ENCODE assay signal across 14 cellular contexts in the genomic region with DNA sequence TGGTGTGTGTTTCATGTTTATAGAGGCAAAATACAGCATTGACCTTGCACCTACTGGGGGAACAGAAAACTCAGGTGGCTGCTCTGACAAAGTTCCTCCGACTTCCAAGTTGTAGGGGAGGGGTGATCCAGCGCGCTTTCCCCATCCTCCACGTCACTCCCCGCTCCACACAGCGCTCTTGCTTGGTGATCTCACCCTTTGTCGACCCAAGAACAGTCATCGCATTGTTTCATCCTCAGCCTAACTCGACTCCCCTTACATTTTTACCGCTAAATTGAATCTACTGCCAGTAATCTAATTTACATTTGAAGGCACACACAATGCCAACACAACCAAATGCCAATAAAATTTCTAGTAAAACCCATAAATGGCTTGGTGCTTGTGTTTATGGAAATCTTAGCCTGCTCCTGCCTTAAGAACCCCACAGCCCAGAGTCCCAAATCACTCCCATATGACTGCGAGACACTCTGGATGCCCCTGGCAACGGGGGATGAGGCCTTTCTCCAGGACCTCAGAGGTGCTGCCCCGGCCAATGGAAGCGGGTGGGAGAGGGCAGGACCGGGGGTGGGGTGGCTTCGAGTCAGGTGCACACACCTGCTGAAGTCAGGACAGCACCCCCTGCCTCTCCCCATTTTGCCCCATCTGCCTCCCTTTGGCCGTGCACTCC.
DNase-seq lines count a peak whose midpoint lies in the region; ATAC-seq and TF ChIP-seq lines count a peak whose summit lies in the region.
"Had no signal": no experiment of that assay in that cellular context is flagged by ENCODE, and none has a peak within 500 bp of the region (broad histone marks: within the 10 kb centered on the region; RNA-seq: fewer than 3 reads in every experiment).

No MANE protein-coding gene starts in this region.

- H3K4me1 ChIP-seq in PC-3 (ENCODE audit: insufficient read depth, low read length), result no peaks in the 10 kb centered on the region

- H4K20me1 ChIP-seq in PC-3 (ENCODE audit: low read length), result no peaks in the 10 kb centered on the region

- H3K27me3 ChIP-seq in PC-3 (ENCODE audit: low read length), result peaks cover 5% of the 10 kb centered on the region

- POLR2A ChIA-PET in PC-3 (lab: Charles Lee; ENCODE audit: unreplicated experiment) (no interaction called here), HEK293T (lab: Yijun Ruan, JAX) (no interaction called here)

- no TSS peak for BruUV-seq in PC-3 (replicated peaks; lab: Mats Ljungman, UMichigan)

- H3K79me2 ChIP-seq in PC-3 (ENCODE audit: low read length), result no peaks in the 10 kb centered on the region

- H3K9me2 ChIP-seq in PC-3 (replicated peaks; ENCODE audit: low read length), result no peaks in the 10 kb centered on the region

- H3K4me3 ChIP-seq in PC-3 (ENCODE audit: low read length) (no peak overlapping the region), coronary artery (no peak overlapping the region)
- H3K4me3 ChIP-seq: thoracic aorta had no signal

- no peak overlapping the region for H3K4me2 ChIP-seq in PC-3 (ENCODE audit: low read length)

- TF ChIP-seq CTCF in PC-3 (conservative IDR thresholded peaks at IDR 0.05; ENCODE audit: low read depth, low read length) (no peak), coronary artery (IDR thresholded peaks at IDR 0.05) (no peak)

- H3K27ac ChIP-seq in PC-3 (ENCODE audit: low read length) (no peak overlapping the region), epithelial cell of prostate (no peak overlapping the region), coronary artery (no peak overlapping the region)
- H3K27ac ChIP-seq: thoracic aorta had no signal

- CTCF ChIA-PET in PC-3 (lab: Charles Lee), result no interaction called here
- CTCF ChIA-PET in HEK293T (lab: Yijun Ruan, JAX), result no interaction called here

- no peak overlapping the region for H3K9ac ChIP-seq in PC-3 (ENCODE audit: low read length)

- DNase-seq in Ammon's horn (ENCODE audit: low spot score), result peak; percentile 86
- peak; percentile 1 for DNase-seq in PC-3
- DNase-seq in epithelial cell of prostate (ENCODE audit: low read depth, low spot score), result peak; percentile 6
- DNase-seq in nucleus accumbens (lab: John Stamatoyannopoulos, UW), result peak in 44 of 56 donors; percentile 7 to 86 (median 48)
- DNase-seq in HEK293T (ENCODE audit: extremely low spot score), result no peak
- DNase-seq in coronary artery (ENCODE audit: low spot score), result no peak
- DNase-seq: activated CD4-positive, alpha-beta T cell treated with anti-CD3 and anti-CD28 coated beads for 48 hours; activated naive CD8-positive, alpha-beta T cell treated with anti-CD3 and anti-CD28 coated beads, Interleukin-2, amount 10 ng/mL, durations not matched to agents 7 days and 5 days; activated T-cell treated with anti-CD3 and anti-CD28 coated beads for 4 hours; left colon; NCI-H82 had no signal

- intact Hi-C loops in PC-3 (cut with micrococcal nuclease), result no loop called here

- ATAC-seq in PC-3 (no peak), HG03175 (IDR thresholded peaks at IDR 0.05; ENCODE audit: unreplicated experiment) (no peak), HG02678 (IDR thresholded peaks at IDR 0.05; ENCODE audit: unreplicated experiment) (no peak)
- ATAC-seq: left colon had no signal

- H3F3A ChIP-seq in PC-3 (ENCODE audit: low read length, unreplicated experiment), result no peaks in the 10 kb centered on the region

- H3K9me3 ChIP-seq in PC-3 (ENCODE audit: low read length), result no peaks in the 10 kb centered on the region
- H3K9me3 ChIP-seq: thoracic aorta had no signal

- no peaks in the 10 kb centered on the region for H3K36me3 ChIP-seq in PC-3 (ENCODE audit: low read depth, low read length)
- H3K36me3 ChIP-seq: thoracic aorta had no signal

- H2AFZ ChIP-seq in PC-3 (ENCODE audit: low read length), result no peak overlapping the region

TF ChIP-seq in HEK293T, 16 proteins besides CTCF, POLR2A, EP300 and RAD21:
- no peak for TF ChIP-seq L3MBTL2 (conservative IDR thresholded peaks at IDR 0.05)
- TF ChIP-seq NFRKB (IDR thresholded peaks at IDR 0.05), result no peak
- TF ChIP-seq FOXK2 (IDR thresholded peaks at IDR 0.05), result no peak
- no peak for TF ChIP-seq BHLHE40 (IDR thresholded peaks at IDR 0.05; ENCODE audit: borderline replicate concordance)
- TF ChIP-seq FOXA1 (IDR thresholded peaks at IDR 0.05), result no peak
- no peak for TF ChIP-seq LEF1 (IDR thresholded peaks at IDR 0.05; ENCODE audit: borderline replicate concordance)
- no peak for TF ChIP-seq ELF4 (IDR thresholded peaks at IDR 0.05)
- no peak for TF ChIP-seq HDGF (IDR thresholded peaks at IDR 0.05; ENCODE audit: borderline replicate concordance)
- TF ChIP-seq SP1 (IDR thresholded peaks at IDR 0.05), result no peak
- no peak for TF ChIP-seq CTBP1 (IDR thresholded peaks at IDR 0.05; ENCODE audit: borderline replicate concordance)

Comparison
In these comparisons a context has a peak if more than half of its experiments do, and no peak if none do; other contexts are left out.
1. DNase-seq: peak in Ammon's horn (single experiment), PC-3 (single experiment), epithelial cell of prostate (single experiment) and nucleus accumbens (44 of 56); none in HEK293T (single experiment) and coronary artery (single experiment).